Comparison of ENCODE assay signal across 16 cellular contexts in the genomic region with DNA sequence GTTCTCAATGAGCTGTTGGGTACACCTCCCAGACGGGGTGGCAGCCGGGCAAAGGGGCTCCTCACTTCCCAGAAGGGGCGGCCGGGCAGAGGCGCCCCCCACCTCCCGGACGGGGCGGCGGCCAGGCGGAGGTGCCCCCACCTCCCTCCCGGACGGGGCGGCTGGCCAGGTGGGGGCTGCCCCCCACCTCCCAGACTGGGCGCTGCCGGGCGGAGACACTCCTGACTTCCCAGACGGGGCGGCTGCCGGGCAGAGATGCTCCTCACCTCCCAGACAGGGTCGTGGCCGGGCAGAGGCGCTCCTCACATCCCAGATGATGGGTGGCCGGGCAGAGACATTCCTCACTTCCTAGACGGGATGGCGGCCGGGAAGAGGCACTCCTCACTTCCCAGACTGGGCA. TPM values are rescaled to one million over a fixed set of nuclear protein-coding genes. Genes with fewer than 3 reads are reported as not detected.
"Had no signal": no experiment of that assay in that cellular context is flagged by ENCODE, and none has a peak within 500 bp of the region (broad histone marks: within the 10 kb centered on the region; RNA-seq: fewer than 3 reads in every experiment).

No MANE protein-coding gene starts in this region.

RNA-seq across cellular contexts. Expression of a gene that starts 29.6 kb away (rescaled TPM):
- total RNA-seq: activated naive CD4-positive, alpha-beta T cell treated with anti-CD3 and anti-CD28 coated beads for 36 hours; activated naive CD4-positive, alpha-beta T cell treated with anti-CD3 and anti-CD28 coated beads, Interleukin-2, amount 50 U/mL, for 72 hours; activated naive CD8-positive, alpha-beta T cell treated with anti-CD3 and anti-CD28 coated beads for 36 hours; activated naive CD8-positive, alpha-beta T cell treated with anti-CD3 and anti-CD28 coated beads, Interleukin-2, amount 10 ng/mL, durations not matched to agents 7 days and 5 days; activated T-cell treated with anti-CD3 and anti-CD28 coated beads, Interleukin-2, amount 50 U/mL, for 72 hours; activated T-helper 1 cell treated with anti-CD3 and anti-CD28 coated beads, Interleukin-12 subunit alpha, Interleukin-12 subunit beta, Interleukin-2, Interleukin-4 antibody, amounts not matched to agents 30 ng/mL and 10 ng/mL and 1 ng/mL, durations not matched to agents 14 hours and 24 hours and 36 hours; activated T-helper 17 cell treated with anti-CD3 and anti-CD28 coated beads, Interleukin-2, amount 50 U/mL, for 72 hours; activated T-helper 2 cell treated with anti-CD3 and anti-CD28 coated beads, Interferon-gamma antibody, Interleukin-2, Interleukin-4, amounts not matched to agents 10 μg/mL and 5 μg/mL and 100 μg/mL, durations not matched to agents 14 hours and 24 hours and 36 hours; aorta; ascending aorta; astrocyte; bronchial epithelial cell; cardiac muscle cell; cardiac septum; cerebellum; chondrocyte had no signal
